ENCODE assay signal across 17 cellular contexts in genomic region chr6:67345946-67346345, GRCh38.
DNase-seq lines count a peak whose midpoint lies in the region; ATAC-seq lines count a peak whose summit lies in the region.
"Had no signal": no experiment of that assay in that cellular context is flagged by ENCODE, and none has a peak within 500 bp of the region (broad histone marks: within the 10 kb centered on the region; RNA-seq: fewer than 3 reads in every experiment).

No MANE protein-coding gene starts in this region.

- DNase-seq in SHP77 (lab: John Stamatoyannopoulos, UW) (peak; percentile 26 to 36), SHP77 treated with DMSO at 0.1 percent for 48 hours (lab: John Stamatoyannopoulos, UW) (no peak), NCI-H146 treated with DMSO at 0.1 percent for 48 hours (lab: John Stamatoyannopoulos, UW; ENCODE audit: unreplicated experiment) (peak; percentile 21), UCSD-AML1 (lab: John Stamatoyannopoulos, UW; ENCODE audit: unreplicated experiment) (peak; percentile 7), cortex of kidney (lab: John Stamatoyannopoulos, UW) (no peak), cardiac septum (ENCODE audit: low spot score) (no peak)
- no peak for DNase-seq in activated T-helper 2 cell treated with anti-CD3 and anti-CD28 coated beads, Interferon-gamma antibody, Interleukin-2, Interleukin-4, amounts not matched to agents 10 μg/mL and 5 μg/mL and 100 μg/mL, durations not matched to agents 14 hours and 24 hours and 36 hours (ENCODE audit: low spot score)
- no peak for DNase-seq in activated CD8-positive, alpha-beta memory T cell treated with anti-CD3 and anti-CD28 coated beads, Interleukin-2, amount 10 ng/mL, durations not matched to agents 7 days and 5 days
- DNase-seq: activated CD4-positive, alpha-beta T cell treated with anti-CD3 and anti-CD28 coated beads, Interleukin-2, amount 50 U/mL, for 4 hours; activated naive CD4-positive, alpha-beta T cell treated with anti-CD3 and anti-CD28 coated beads, Interleukin-2, amount 10 ng/mL, durations not matched to agents 7 days and 5 days; activated T-cell treated with anti-CD3 and anti-CD28 coated beads, Interleukin-2, amount 50 U/mL, for 1 hour; body of pancreas; dorsolateral prefrontal cortex; GDM1; ovary; stimulated activated CD4-positive, alpha-beta T cell treated with anti-CD3 and anti-CD28 coated beads, Interleukin-2, amount 100 ng/mL, for 24 hours; T-helper 1 cell had no signal

- CTCF ChIA-PET in activated CD8-positive, alpha-beta memory T cell treated with anti-CD3 and anti-CD28 coated beads, Interleukin-2, amount 10 ng/mL, durations not matched to agents 7 days and 5 days (lab: Charles Lee): no interaction called here

- H3K27ac Mint-ChIP-seq in activated T-helper 2 cell treated with anti-CD3 and anti-CD28 coated beads, Interferon-gamma antibody, Interleukin-2, Interleukin-4, amounts not matched to agents 10 μg/mL and 5 μg/mL and 100 μg/mL, durations not matched to agents 14 hours and 24 hours and 36 hours: no peak overlapping the region
- H3K27ac Mint-ChIP-seq in activated CD8-positive, alpha-beta memory T cell treated with anti-CD3 and anti-CD28 coated beads, Interleukin-2, amount 10 ng/mL, durations not matched to agents 7 days and 5 days: no peak overlapping the region
- H3K27ac Mint-ChIP-seq: activated naive CD4-positive, alpha-beta T cell treated with anti-CD3 and anti-CD28 coated beads, Interleukin-2, amount 10 ng/mL, durations not matched to agents 7 days and 5 days had no signal

- peaks cover 26% of the 10 kb centered on the region for H3K9me3 Mint-ChIP-seq in activated T-helper 2 cell treated with anti-CD3 and anti-CD28 coated beads, Interferon-gamma antibody, Interleukin-2, Interleukin-4, amounts not matched to agents 10 μg/mL and 5 μg/mL and 100 μg/mL, durations not matched to agents 14 hours and 24 hours and 36 hours
- peaks cover 3% of the 10 kb centered on the region for H3K9me3 Mint-ChIP-seq in activated CD8-positive, alpha-beta memory T cell treated with anti-CD3 and anti-CD28 coated beads, Interleukin-2, amount 10 ng/mL, durations not matched to agents 7 days and 5 days (ENCODE audit: low read depth)

- no peak overlapping the region for H3K4me3 Mint-ChIP-seq in activated T-helper 2 cell treated with anti-CD3 and anti-CD28 coated beads, Interferon-gamma antibody, Interleukin-2, Interleukin-4, amounts not matched to agents 10 μg/mL and 5 μg/mL and 100 μg/mL, durations not matched to agents 14 hours and 24 hours and 36 hours (ENCODE audit: low read depth)
- H3K4me3 Mint-ChIP-seq in activated CD8-positive, alpha-beta memory T cell treated with anti-CD3 and anti-CD28 coated beads, Interleukin-2, amount 10 ng/mL, durations not matched to agents 7 days and 5 days: no peak overlapping the region
- H3K4me3 Mint-ChIP-seq: activated naive CD4-positive, alpha-beta T cell treated with anti-CD3 and anti-CD28 coated beads, Interleukin-2, amount 10 ng/mL, durations not matched to agents 7 days and 5 days had no signal

- no peaks in the 10 kb centered on the region for H3K27me3 Mint-ChIP-seq in activated T-helper 2 cell treated with anti-CD3 and anti-CD28 coated beads, Interferon-gamma antibody, Interleukin-2, Interleukin-4, amounts not matched to agents 10 μg/mL and 5 μg/mL and 100 μg/mL, durations not matched to agents 14 hours and 24 hours and 36 hours (ENCODE audit: low read depth)
- no peaks in the 10 kb centered on the region for H3K27me3 Mint-ChIP-seq in activated CD8-positive, alpha-beta memory T cell treated with anti-CD3 and anti-CD28 coated beads, Interleukin-2, amount 10 ng/mL, durations not matched to agents 7 days and 5 days
- H3K27me3 Mint-ChIP-seq: activated naive CD4-positive, alpha-beta T cell treated with anti-CD3 and anti-CD28 coated beads, Interleukin-2, amount 10 ng/mL, durations not matched to agents 7 days and 5 days had no signal

- intact Hi-C loops in activated T-helper 2 cell treated with anti-CD3 and anti-CD28 coated beads, Interferon-gamma antibody, Interleukin-2, Interleukin-4, amounts not matched to agents 10 μg/mL and 5 μg/mL and 100 μg/mL, durations not matched to agents 14 hours and 24 hours and 36 hours (cut with micrococcal nuclease): no loop called here
- intact Hi-C loops in cardiac septum (cut with DNase I): no loop called here

- no peaks in the 10 kb centered on the region for H3K4me1 Mint-ChIP-seq in activated T-helper 2 cell treated with anti-CD3 and anti-CD28 coated beads, Interferon-gamma antibody, Interleukin-2, Interleukin-4, amounts not matched to agents 10 μg/mL and 5 μg/mL and 100 μg/mL, durations not matched to agents 14 hours and 24 hours and 36 hours (ENCODE audit: low read depth)
- H3K4me1 Mint-ChIP-seq in activated CD8-positive, alpha-beta memory T cell treated with anti-CD3 and anti-CD28 coated beads, Interleukin-2, amount 10 ng/mL, durations not matched to agents 7 days and 5 days: no peaks in the 10 kb centered on the region
- H3K4me1 Mint-ChIP-seq: activated naive CD4-positive, alpha-beta T cell treated with anti-CD3 and anti-CD28 coated beads, Interleukin-2, amount 10 ng/mL, durations not matched to agents 7 days and 5 days had no signal

- H3K36me3 Mint-ChIP-seq in activated T-helper 2 cell treated with anti-CD3 and anti-CD28 coated beads, Interferon-gamma antibody, Interleukin-2, Interleukin-4, amounts not matched to agents 10 μg/mL and 5 μg/mL and 100 μg/mL, durations not matched to agents 14 hours and 24 hours and 36 hours (ENCODE audit: low read depth): no peaks in the 10 kb centered on the region
- H3K36me3 Mint-ChIP-seq in activated CD8-positive, alpha-beta memory T cell treated with anti-CD3 and anti-CD28 coated beads, Interleukin-2, amount 10 ng/mL, durations not matched to agents 7 days and 5 days: no peaks in the 10 kb centered on the region
- H3K36me3 Mint-ChIP-seq: activated naive CD4-positive, alpha-beta T cell treated with anti-CD3 and anti-CD28 coated beads, Interleukin-2, amount 10 ng/mL, durations not matched to agents 7 days and 5 days had no signal

- ATAC-seq in activated CD8-positive, alpha-beta memory T cell treated with anti-CD3 and anti-CD28 coated beads, Interleukin-2, amount 10 ng/mL, durations not matched to agents 7 days and 5 days: no peak
- ATAC-seq: body of pancreas had no signal

Comparison
In these comparisons a context has a peak if more than half of its experiments do, and no peak if none do; other contexts are left out.
1. DNase-seq: peak in SHP77 (2 of 2), NCI-H146 treated with DMSO at 0.1 percent for 48 hours (single experiment) and UCSD-AML1 (single experiment); none in SHP77 treated with DMSO at 0.1 percent for 48 hours (single experiment), activated T-helper 2 cell treated with anti-CD3 and anti-CD28 coated beads, Interferon-gamma antibody, Interleukin-2, Interleukin-4, amounts not matched to agents 10 μg/mL and 5 μg/mL and 100 μg/mL, durations not matched to agents 14 hours and 24 hours and 36 hours (single experiment), cortex of kidney (single experiment), activated CD8-positive, alpha-beta memory T cell treated with anti-CD3 and anti-CD28 coated beads, Interleukin-2, amount 10 ng/mL, durations not matched to agents 7 days and 5 days (single experiment) and cardiac septum (single experiment).